ENCODE assay signal across 24 cellular contexts in genomic region chr22:27982630-27983180, GRCh38.
A peak's percentile ranks its signal among the peaks of the same experiment; 100 is the strongest.
DNase-seq lines count a peak whose midpoint lies in the region; ATAC-seq, FAIRE-seq and TF ChIP-seq lines count a peak whose summit lies in the region.
"Had no signal": no experiment of that assay in that cellular context is flagged by ENCODE, and none has a peak within 500 bp of the region (broad histone marks: within the 10 kb centered on the region; RNA-seq: fewer than 3 reads in every experiment).

No MANE protein-coding gene starts in this region.

- no peaks in the 10 kb centered on the region for H3K36me3 ChIP-seq in neural progenitor cell

- H3K4me3 ChIP-seq in neural progenitor cell: no peak overlapping the region
- H3K4me3 ChIP-seq: MG63 had no signal

- H3K36me3 Mint-ChIP-seq in effector memory CD8-positive, alpha-beta T cell (ENCODE audit: insufficient read depth): no peaks in the 10 kb centered on the region
- H3K36me3 Mint-ChIP-seq in neural progenitor cell (peaks cover 36% of the 10 kb centered on the region), type B pancreatic cell (peaks cover 26% of the 10 kb centered on the region)

- no peaks in the 10 kb centered on the region for H3K9me3 ChIP-seq in neural progenitor cell (ENCODE audit: low read depth)
- H3K9me3 ChIP-seq: MG63 had no signal

- no peak overlapping the region for H3K4me2 ChIP-seq in neural progenitor cell

- peaks cover 15% of the 10 kb centered on the region for H3F3A ChIP-seq in neural progenitor cell (ENCODE audit: low read depth)

- peak overlapping the region; percentile 29 to 44 for H3K27ac Mint-ChIP-seq in effector memory CD8-positive, alpha-beta T cell
- H3K27ac Mint-ChIP-seq in neural progenitor cell (peak overlapping the region; percentile 14), type B pancreatic cell (no peak overlapping the region)

- H3K27me3 ChIP-seq in neural progenitor cell: no peaks in the 10 kb centered on the region
- H3K27me3 ChIP-seq: MG63 had no signal

- H3K4me3 Mint-ChIP-seq in effector memory CD8-positive, alpha-beta T cell: no peak overlapping the region
- H3K4me3 Mint-ChIP-seq in neural progenitor cell (no peak overlapping the region), type B pancreatic cell (no peak overlapping the region)

- FAIRE-seq in urothelium cell line (lab: Jason Lieb, UNC): peak; percentile 83
- FAIRE-seq: GM12891 had no signal

- H3K79me2 ChIP-seq in neural progenitor cell (ENCODE audit: low read depth): no peaks in the 10 kb centered on the region

- H3K27ac ChIP-seq in neural progenitor cell: no peak overlapping the region
- H3K27ac ChIP-seq: RWPE1 had no signal

- TF ChIP-seq CTCF in neural progenitor cell (IDR thresholded peaks at IDR 0.05): no peak
- TF ChIP-seq CTCF in type B pancreatic cell (conservative IDR thresholded peaks at IDR 0.05): no peak

- no peak overlapping the region for H3K9ac ChIP-seq in neural progenitor cell

- peak; percentile 33 for DNase-seq in activated effector memory CD4-positive, alpha-beta T cell treated with anti-CD3 and anti-CD28 coated beads, Interleukin-2, amount 50 U/mL, for 16 hours
- no peak for DNase-seq in activated effector memory CD4-positive, alpha-beta T cell treated with Interleukin-2 at 50 U/mL for 16 hours
- DNase-seq in effector memory CD8-positive, alpha-beta T cell: no peak
- DNase-seq in neural progenitor cell (ENCODE audit: low spot score): no peak
- no peak for DNase-seq in urothelium cell line (ENCODE audit: low spot score)
- no peak for DNase-seq in type B pancreatic cell (ENCODE audit: extremely low spot score, unreplicated experiment)
- DNase-seq in medulla oblongata (ENCODE audit: extremely low spot score): no peak
- no peak for DNase-seq in germinal center (ENCODE audit: low spot score)
- DNase-seq: 8988T, Calu3, DMS79 treated with DMSO at 0.1 percent for 48 hours, GF-D8, H7, KBM-7, MG63, NCI-H1694 treated with DMSO at 0.1 percent for 48 hours, NCI-H2081, NCI-H2171, NCI-H226, NCI-H510A, NCI-H69, SHP77 had no signal

- H3K4me1 Mint-ChIP-seq in effector memory CD8-positive, alpha-beta T cell (ENCODE audit: low read depth in 2 of 2): peaks cover 0 to 2% of the 10 kb centered on the region in 2 donors
- H3K4me1 Mint-ChIP-seq in neural progenitor cell (peaks cover 11% of the 10 kb centered on the region), type B pancreatic cell (ENCODE audit: unreplicated experiment) (peaks cover 4% of the 10 kb centered on the region)

- no peak for ATAC-seq in effector memory CD8-positive, alpha-beta T cell (replicated peaks)

- peaks cover 10% of the 10 kb centered on the region for H3K4me1 ChIP-seq in neural progenitor cell

- no peaks in the 10 kb centered on the region for H3K27me3 Mint-ChIP-seq in effector memory CD8-positive, alpha-beta T cell
- H3K27me3 Mint-ChIP-seq in neural progenitor cell (ENCODE audit: insufficient read depth, low read depth) (no peaks in the 10 kb centered on the region), type B pancreatic cell (no peaks in the 10 kb centered on the region)

- H2AFZ ChIP-seq in neural progenitor cell (replicated peaks): no peak overlapping the region

- no peaks in the 10 kb centered on the region for H3K9me3 Mint-ChIP-seq in effector memory CD8-positive, alpha-beta T cell
- H3K9me3 Mint-ChIP-seq in neural progenitor cell (no peaks in the 10 kb centered on the region), type B pancreatic cell (no peaks in the 10 kb centered on the region)

- H4K20me1 ChIP-seq in neural progenitor cell (ENCODE audit: low read depth): peaks cover 12% of the 10 kb centered on the region
